ENCODE assay signal across 12 cellular contexts in genomic region chr3:192887047-192887446, GRCh38. TPM values are rescaled to one million over a fixed set of nuclear protein-coding genes. Genes with fewer than 3 reads are reported as not detected.
DNase-seq lines count a peak whose midpoint lies in the region; ATAC-seq, FAIRE-seq and TF ChIP-seq lines count a peak whose summit lies in the region.
"Had no signal": no experiment of that assay in that cellular context is flagged by ENCODE, and none has a peak within 500 bp of the region (broad histone marks: within the 10 kb centered on the region; RNA-seq: fewer than 3 reads in every experiment).

No MANE protein-coding gene starts in this region.

- H3K27me3 ChIP-seq in GM23338 (ENCODE audit: insufficient read depth) (no peaks in the 10 kb centered on the region), endothelial cell of umbilical vein (ENCODE audit: control insufficient read depth in 2 of 2, insufficient read depth in 2 of 2, low read length in 2 of 2) (no peaks in the 10 kb centered on the region)
- H3K27me3 ChIP-seq: spleen had no signal

- no peak for DNase-seq in GM23338 (ENCODE audit: low spot score)
- DNase-seq in RCC 7860 (ENCODE audit: low spot score) = peak; percentile 90
- peak; percentile 58 for DNase-seq in endothelial cell of umbilical vein (ENCODE audit: low read depth, low spot score)
- DNase-seq in non-pigmented ciliary epithelial cell (ENCODE audit: low read depth) = peak; percentile 87
- no peak for DNase-seq in DMS153 treated with DMSO at 0.1 percent for 48 hours (lab: John Stamatoyannopoulos, UW; ENCODE audit: unreplicated experiment)
- DNase-seq in NCI-H1417 treated with DMSO at 0.1 percent for 48 hours (lab: John Stamatoyannopoulos, UW) = no peak
- DNase-seq in NCI-H1092 treated with DMSO at 0.1 percent for 48 hours (lab: John Stamatoyannopoulos, UW) = no peak
- DNase-seq: spleen, substantia nigra had no signal

- FAIRE-seq in RCC 7860 (lab: Jason Lieb, UNC) (no peak), endothelial cell of umbilical vein (lab: Jason Lieb, UNC) (peak; percentile 83)

- TF ChIP-seq POLR2A in endothelial cell of umbilical vein (IDR thresholded peaks at IDR 0.05; ENCODE audit: low read depth, low read length) = no peak

- H4K20me1 ChIP-seq in GM23338 (replicated peaks; ENCODE audit: insufficient read depth) (no peaks in the 10 kb centered on the region; the same call in 1 of the 2 replicates), endothelial cell of umbilical vein (replicated peaks; ENCODE audit: control insufficient read depth, extremely low read depth, insufficient read depth, low read length) (no peaks in the 10 kb centered on the region)

- POLR2A ChIA-PET in endothelial cell of umbilical vein (lab: Charles Lee) = interaction anchor here (1.0 kb wide), 1 partner anchor 30 kb away, joined by 4 read pairs; the partner anchor contains the start of gene MB21D2

- H3K27ac Mint-ChIP-seq in GM23338 = no peak overlapping the region; the same call in 1 of the 2 replicates

- H3K36me3 ChIP-seq in GM23338 (ENCODE audit: insufficient read depth) (no peaks in the 10 kb centered on the region), endothelial cell of umbilical vein (ENCODE audit: control insufficient read depth in 2 of 2, extremely low read depth in 1 of 2, insufficient read depth in 2 of 2, low read length in 2 of 2) (no peaks in the 10 kb centered on the region)
- H3K36me3 ChIP-seq: spleen had no signal

- H2AFZ ChIP-seq in GM23338 = no peak overlapping the region
- H2AFZ ChIP-seq in endothelial cell of umbilical vein (ENCODE audit: low read depth, low read length) = peak overlapping the region; percentile 23
- H2AFZ ChIP-seq: PC-9 had no signal

- intact Hi-C loops in endothelial cell of umbilical vein (cut with micrococcal nuclease) = loop anchor here (5.0 kb wide), 2 partner anchors 705 to 1535 kb away; partner anchors contain the start of gene OPA1

- CTCF ChIA-PET in endothelial cell of umbilical vein (lab: Charles Lee) = interaction anchor here (0.8 to 4.5 kb wide), 5 partner anchors 28 to 685 kb away, joined by 3 to 23 read pairs (median 3); partner anchors contain the start of gene MB21D2

- peaks cover 3% of the 10 kb centered on the region; the same call in 2 of the 3 replicates for H3K36me3 Mint-ChIP-seq in GM23338 (ENCODE audit: low read depth)

- peaks cover 69% of the 10 kb centered on the region for H3K4me1 Mint-ChIP-seq in GM23338

- H3K9me3 ChIP-seq in endothelial cell of umbilical vein (replicated peaks; ENCODE audit: control insufficient read depth, insufficient read depth, low read length) = no peaks in the 10 kb centered on the region
- H3K9me3 ChIP-seq: spleen had no signal

- no peaks in the 10 kb centered on the region; the same call in none of the 2 replicates for H3K79me2 ChIP-seq in GM23338 (replicated peaks; ENCODE audit: insufficient read depth)
- no peaks in the 10 kb centered on the region for H3K79me2 ChIP-seq in endothelial cell of umbilical vein (ENCODE audit: control insufficient read depth, insufficient read depth, low read length)

- no peaks in the 10 kb centered on the region for H3K27me3 Mint-ChIP-seq in GM23338 (ENCODE audit: insufficient read depth, low read depth, poor library complexity)

- no peaks in the 10 kb centered on the region for H3K9me1 ChIP-seq in endothelial cell of umbilical vein (replicated peaks; ENCODE audit: control insufficient read depth, extremely low read depth, insufficient read depth, low read length)

- ATAC-seq in GM23338 (no peak), GM18858 (IDR thresholded peaks at IDR 0.05; ENCODE audit: unreplicated experiment) (no peak)
- ATAC-seq: left lobe of liver had no signal

- H3F3A ChIP-seq in GM23338 (replicated peaks; ENCODE audit: low read depth) = 0 out of 2 replicates have a peak, but pooled peaks cover 4% of the 10 kb centered on the region

- no peak for TF ChIP-seq CTCF in GM23338 (conservative IDR thresholded peaks at IDR 0.05; ENCODE audit: low read depth in 2 of 2)
- TF ChIP-seq CTCF in endothelial cell of umbilical vein (IDR thresholded peaks at IDR 0.05; ENCODE audit: extremely low read depth in 1 of 2, insufficient read depth in 1 of 2, low read depth in 1 of 2, low read length in 2 of 2) = no peak

- BruUV-seq in endothelial cell of umbilical vein (replicated peaks; lab: Mats Ljungman, UMichigan) = no TSS peak

- no peak overlapping the region for H3K4me2 ChIP-seq in GM23338
- peak overlapping the region; percentile 60 for H3K4me2 ChIP-seq in endothelial cell of umbilical vein (ENCODE audit: insufficient read depth, low read length)
- H3K4me2 ChIP-seq: PC-9 had no signal

- H3K27ac ChIP-seq in GM23338 (ENCODE audit: low read depth) (0 out of 2 replicates have a peak overlapping the region, but pooled peaks have one; percentile 1), endothelial cell of umbilical vein (ENCODE audit: insufficient read depth, low read depth, low read length) (peak overlapping the region; percentile 91)
- H3K27ac ChIP-seq: PC-9, spleen had no signal

- peaks cover 53% of the 10 kb centered on the region for H3K4me1 ChIP-seq in GM23338 (ENCODE audit: insufficient read depth)
- peaks cover 73% of the 10 kb centered on the region for H3K4me1 ChIP-seq in endothelial cell of umbilical vein (ENCODE audit: control insufficient read depth, extremely low read depth, insufficient read depth, low read length)

- H3K4me3 ChIP-seq in GM23338 (no peak overlapping the region), endothelial cell of umbilical vein (replicated peaks in 1 of 3; ENCODE audit: insufficient read depth in 1 of 3, low read depth in 1 of 3, low read length in 3 of 3) (peak overlapping the region in 1 of 3 experiments; percentile 30)
- H3K4me3 ChIP-seq: PC-9, spleen had no signal

- H3K9me2 ChIP-seq in GM23338 (ENCODE audit: insufficient read depth) = no peaks in the 10 kb centered on the region

- dilution Hi-C loops in endothelial cell of umbilical vein (cut with MboI; ENCODE audit: extremely low pct_ligation_motif_present, low sequenced_read_pairs) = no loop called here

- H3K4me3 Mint-ChIP-seq in GM23338 = no peak overlapping the region

- H3K9me3 Mint-ChIP-seq in GM23338 = no peaks in the 10 kb centered on the region

- H3K9ac ChIP-seq in endothelial cell of umbilical vein (replicated peaks; ENCODE audit: extremely low read depth, insufficient read depth, low read length) = peak overlapping the region; percentile 87

TF ChIP-seq in GM23338, 12 proteins besides CTCF, POLR2A, EP300 and RAD21 (continues in another document):
- no peak for TF ChIP-seq EZH2 (IDR thresholded peaks at IDR 0.05; ENCODE audit: low read depth, unreplicated experiment)

TF ChIP-seq in endothelial cell of umbilical vein, 7 proteins besides CTCF, POLR2A, EP300 and RAD21:
- TF ChIP-seq JUN (IDR thresholded peaks at IDR 0.05; ENCODE audit: borderline replicate concordance, insufficient read depth, insufficient read length, low read depth) = peak; percentile 31
- no peak for TF ChIP-seq POLR2AphosphoS5 (IDR thresholded peaks at IDR 0.05; ENCODE audit: insufficient read depth, low read depth, low read length)

RNA-seq across cellular contexts. Expression of gene MB21D2, which starts 30.6 kb away (rescaled TPM):
- total RNA-seq in GM23338 (2014; rRNA removed; shearing (Covaris generic)) = 34.1 and 35.9 TPM in 2 replicates
- polyA plus RNA-seq in GM23338 (2016; fragmentation: Nextera tagmentation; extraction: Ambion mirVana) (8.1 and 8.6 TPM in 2 replicates), endothelial cell of umbilical vein (6.7 TPM in 2 replicates)
- total RNA-seq in endothelial cell of umbilical vein = 7.2 and 7.4 TPM in 2 replicates
- 6.0 and 6.2 TPM in 2 replicates for polyA plus RNA-seq in endothelial cell of umbilical vein (2011; cell fraction: cytosol; rRNA removed)
- 5.4 and 5.7 TPM in 2 replicates for polyA plus RNA-seq in endothelial cell of umbilical vein (2011; cell fraction: nucleus; rRNA removed)
- 5.0 and 7.3 TPM in 2 replicates for polyA plus RNA-seq in endothelial cell of umbilical vein (2012)
- polyA minus RNA-seq in endothelial cell of umbilical vein = 14.9 and 15.9 TPM in 2 replicates
- 2.9 TPM for polyA minus RNA-seq in endothelial cell of umbilical vein (2011; cell fraction: cytosol; rRNA and poly(A)+ RNA removed)
- polyA minus RNA-seq in endothelial cell of umbilical vein (2011; cell fraction: nucleus; rRNA and poly(A)+ RNA removed) = 9.6 and 10.3 TPM in 2 replicates

Comparison
In these comparisons a context has a peak if more than half of its experiments do, and no peak if none do; other contexts are left out.
1. DNase-seq: peak in RCC 7860 (single experiment), endothelial cell of umbilical vein (single experiment) and non-pigmented ciliary epithelial cell (single experiment); none in GM23338 (single experiment), DMS153 treated with DMSO at 0.1 percent for 48 hours (single experiment), NCI-H1417 treated with DMSO at 0.1 percent for 48 hours (single experiment) and NCI-H1092 treated with DMSO at 0.1 percent for 48 hours (single experiment).